1 cellular context compared by ENCODE assay signal in the genomic region with DNA sequence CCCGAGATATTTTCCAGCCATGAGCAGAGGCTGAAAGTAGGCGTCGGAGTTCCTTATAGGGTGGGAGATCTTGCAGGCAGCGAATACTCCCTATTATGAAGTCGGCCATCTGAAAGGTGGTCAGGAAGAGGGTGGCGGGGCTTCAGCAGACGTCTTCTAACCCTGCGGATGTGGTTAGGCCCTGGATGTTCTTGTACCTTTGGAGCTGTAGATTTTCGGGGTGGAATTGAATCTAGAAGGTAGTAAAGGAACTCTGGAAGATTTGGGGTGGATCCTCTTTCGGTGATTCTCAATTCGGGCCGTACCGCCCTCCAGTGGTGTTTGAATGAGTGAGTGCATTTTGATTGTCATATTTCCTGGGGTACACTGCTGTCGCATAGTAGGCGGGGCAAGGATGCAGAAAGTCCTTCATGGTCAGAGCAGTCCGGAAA.
TF ChIP-seq lines count a peak whose summit lies in the region.

No MANE protein-coding gene starts in this region.

TF ChIP-seq in HepG2, 621 proteins besides CTCF, POLR2A, EP300 and RAD21:
- TF ChIP-seq, protein P1, sequence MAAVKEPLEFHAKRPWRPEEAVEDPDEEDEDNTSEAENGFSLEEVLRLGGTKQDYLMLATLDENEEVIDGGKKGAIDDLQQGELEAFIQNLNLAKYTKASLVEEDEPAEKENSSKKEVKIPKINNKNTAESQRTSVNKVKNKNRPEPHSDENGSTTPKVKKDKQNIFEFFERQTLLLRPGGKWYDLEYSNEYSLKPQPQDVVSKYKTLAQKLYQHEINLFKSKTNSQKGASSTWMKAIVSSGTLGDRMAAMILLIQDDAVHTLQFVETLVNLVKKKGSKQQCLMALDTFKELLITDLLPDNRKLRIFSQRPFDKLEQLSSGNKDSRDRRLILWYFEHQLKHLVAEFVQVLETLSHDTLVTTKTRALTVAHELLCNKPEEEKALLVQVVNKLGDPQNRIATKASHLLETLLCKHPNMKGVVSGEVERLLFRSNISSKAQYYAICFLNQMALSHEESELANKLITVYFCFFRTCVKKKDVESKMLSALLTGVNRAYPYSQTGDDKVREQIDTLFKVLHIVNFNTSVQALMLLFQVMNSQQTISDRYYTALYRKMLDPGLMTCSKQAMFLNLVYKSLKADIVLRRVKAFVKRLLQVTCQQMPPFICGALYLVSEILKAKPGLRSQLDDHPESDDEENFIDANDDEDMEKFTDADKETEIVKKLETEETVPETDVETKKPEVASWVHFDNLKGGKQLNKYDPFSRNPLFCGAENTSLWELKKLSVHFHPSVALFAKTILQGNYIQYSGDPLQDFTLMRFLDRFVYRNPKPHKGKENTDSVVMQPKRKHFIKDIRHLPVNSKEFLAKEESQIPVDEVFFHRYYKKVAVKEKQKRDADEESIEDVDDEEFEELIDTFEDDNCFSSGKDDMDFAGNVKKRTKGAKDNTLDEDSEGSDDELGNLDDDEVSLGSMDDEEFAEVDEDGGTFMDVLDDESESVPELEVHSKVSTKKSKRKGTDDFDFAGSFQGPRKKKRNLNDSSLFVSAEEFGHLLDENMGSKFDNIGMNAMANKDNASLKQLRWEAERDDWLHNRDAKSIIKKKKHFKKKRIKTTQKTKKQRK (IDR thresholded peaks at IDR 0.05; ENCODE audit: low read length): no peak
- TF ChIP-seq KDM6A (CRISPR knock-in tag; IDR thresholded peaks at IDR 0.05; ENCODE audit: low read depth): no peak
- no peak for TF ChIP-seq SMAD1 (CRISPR knock-in tag; IDR thresholded peaks at IDR 0.05; ENCODE audit: borderline replicate concordance, low read depth)
- peak; percentile 54 for TF ChIP-seq ASH2L (IDR thresholded peaks at IDR 0.05; ENCODE audit: insufficient read length, low read depth, low read length)
- TF ChIP-seq THAP9 (CRISPR knock-in tag; IDR thresholded peaks at IDR 0.05; ENCODE audit: borderline replicate concordance): peak; percentile 27; the same call in 1 of the 2 replicates
- 0 out of 2 replicates have a peak, but pooled peaks have one; percentile 0 for TF ChIP-seq GFI1 (CRISPR knock-in tag; IDR thresholded peaks at IDR 0.05; ENCODE audit: borderline replicate concordance)
- TF ChIP-seq LCORL (IDR thresholded peaks at IDR 0.05): no peak
- TF ChIP-seq LCORL (CRISPR knock-in tag; IDR thresholded peaks at IDR 0.05): peak; percentile 7; the same call in 1 of the 2 replicates
- TF ChIP-seq ONECUT2 (CRISPR knock-in tag; IDR thresholded peaks at IDR 0.05): no peak
- TF ChIP-seq ZBTB38 (CRISPR knock-in tag; IDR thresholded peaks at IDR 0.05): no peak
- 0 out of 2 replicates have a peak, but pooled peaks have one; percentile 9 for TF ChIP-seq SAP130 (CRISPR knock-in tag; IDR thresholded peaks at IDR 0.05; ENCODE audit: low read depth)
- TF ChIP-seq CEBPG (CRISPR knock-in tag; IDR thresholded peaks at IDR 0.05): no peak
- TF ChIP-seq ZNF121 (CRISPR knock-in tag; IDR thresholded peaks at IDR 0.05): no peak
- TF ChIP-seq, protein P2, sequence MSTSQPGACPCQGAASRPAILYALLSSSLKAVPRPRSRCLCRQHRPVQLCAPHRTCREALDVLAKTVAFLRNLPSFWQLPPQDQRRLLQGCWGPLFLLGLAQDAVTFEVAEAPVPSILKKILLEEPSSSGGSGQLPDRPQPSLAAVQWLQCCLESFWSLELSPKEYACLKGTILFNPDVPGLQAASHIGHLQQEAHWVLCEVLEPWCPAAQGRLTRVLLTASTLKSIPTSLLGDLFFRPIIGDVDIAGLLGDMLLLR (CRISPR knock-in tag; IDR thresholded peaks at IDR 0.05): no peak
- TF ChIP-seq, protein P3, sequence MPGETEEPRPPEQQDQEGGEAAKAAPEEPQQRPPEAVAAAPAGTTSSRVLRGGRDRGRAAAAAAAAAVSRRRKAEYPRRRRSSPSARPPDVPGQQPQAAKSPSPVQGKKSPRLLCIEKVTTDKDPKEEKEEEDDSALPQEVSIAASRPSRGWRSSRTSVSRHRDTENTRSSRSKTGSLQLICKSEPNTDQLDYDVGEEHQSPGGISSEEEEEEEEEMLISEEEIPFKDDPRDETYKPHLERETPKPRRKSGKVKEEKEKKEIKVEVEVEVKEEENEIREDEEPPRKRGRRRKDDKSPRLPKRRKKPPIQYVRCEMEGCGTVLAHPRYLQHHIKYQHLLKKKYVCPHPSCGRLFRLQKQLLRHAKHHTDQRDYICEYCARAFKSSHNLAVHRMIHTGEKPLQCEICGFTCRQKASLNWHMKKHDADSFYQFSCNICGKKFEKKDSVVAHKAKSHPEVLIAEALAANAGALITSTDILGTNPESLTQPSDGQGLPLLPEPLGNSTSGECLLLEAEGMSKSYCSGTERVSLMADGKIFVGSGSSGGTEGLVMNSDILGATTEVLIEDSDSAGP (CRISPR knock-in tag; IDR thresholded peaks at IDR 0.05; ENCODE audit: borderline replicate concordance): peak; percentile 14; the same call in 1 of the 2 replicates
- TF ChIP-seq, protein P4, sequence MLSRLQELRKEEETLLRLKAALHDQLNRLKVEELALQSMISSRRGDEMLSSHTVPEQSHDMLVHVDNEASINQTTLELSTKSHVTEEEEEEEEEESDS (CRISPR knock-in tag; IDR thresholded peaks at IDR 0.05; ENCODE audit: borderline replicate concordance): no peak
- peak; percentile 6; the same call in 1 of the 2 replicates for TF ChIP-seq ZNF598 (CRISPR knock-in tag; IDR thresholded peaks at IDR 0.05; ENCODE audit: borderline replicate concordance)
- TF ChIP-seq, protein P5, sequence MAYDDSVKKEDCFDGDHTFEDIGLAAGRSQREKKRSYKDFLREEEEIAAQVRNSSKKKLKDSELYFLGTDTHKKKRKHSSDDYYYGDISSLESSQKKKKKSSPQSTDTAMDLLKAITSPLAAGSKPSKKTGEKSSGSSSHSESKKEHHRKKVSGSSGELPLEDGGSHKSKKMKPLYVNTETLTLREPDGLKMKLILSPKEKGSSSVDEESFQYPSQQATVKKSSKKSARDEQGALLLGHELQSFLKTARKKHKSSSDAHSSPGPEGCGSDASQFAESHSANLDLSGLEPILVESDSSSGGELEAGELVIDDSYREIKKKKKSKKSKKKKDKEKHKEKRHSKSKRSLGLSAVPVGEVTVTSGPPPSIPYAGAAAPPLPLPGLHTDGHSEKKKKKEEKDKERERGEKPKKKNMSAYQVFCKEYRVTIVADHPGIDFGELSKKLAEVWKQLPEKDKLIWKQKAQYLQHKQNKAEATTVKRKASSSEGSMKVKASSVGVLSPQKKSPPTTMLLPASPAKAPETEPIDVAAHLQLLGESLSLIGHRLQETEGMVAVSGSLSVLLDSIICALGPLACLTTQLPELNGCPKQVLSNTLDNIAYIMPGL (CRISPR knock-in tag; IDR thresholded peaks at IDR 0.05; ENCODE audit: borderline replicate concordance in 1 of 2, low read depth in 1 of 2): 0 out of 4 replicates have a peak, but pooled peaks of 1 of the 2 experiments have one; percentile 5
- 0 out of 2 replicates have a peak, but pooled peaks have one; percentile 4 for TF ChIP-seq FOSL2 (CRISPR knock-in tag; IDR thresholded peaks at IDR 0.05)
- no peak for TF ChIP-seq AKAP8 (CRISPR knock-in tag; IDR thresholded peaks at IDR 0.05)
- no peak for TF ChIP-seq ZC3H13 (CRISPR knock-in tag; IDR thresholded peaks at IDR 0.05)
- TF ChIP-seq JUND (CRISPR knock-in tag; IDR thresholded peaks at IDR 0.05): no peak
- TF ChIP-seq ZNF749 (CRISPR knock-in tag; IDR thresholded peaks at IDR 0.05; ENCODE audit: borderline replicate concordance): 0 out of 2 replicates have a peak, but pooled peaks have one; percentile 10
- TF ChIP-seq ZNF576 (CRISPR knock-in tag; IDR thresholded peaks at IDR 0.05): no peak
- TF ChIP-seq SMC3 (IDR thresholded peaks at IDR 0.05; ENCODE audit: low read length): peak; percentile 57
- TF ChIP-seq ARID3A (IDR thresholded peaks at IDR 0.05; ENCODE audit: low read depth, low read length): peak; percentile 19; the same call in 1 of the 2 replicates
- peak; percentile 69 for TF ChIP-seq STAG1 (CRISPR knock-in tag; IDR thresholded peaks at IDR 0.05)
- peak; percentile 22; the same call in 1 of the 2 replicates for TF ChIP-seq ZNF451 (CRISPR knock-in tag; IDR thresholded peaks at IDR 0.05)
- no peak for TF ChIP-seq RFX5 (IDR thresholded peaks at IDR 0.05; ENCODE audit: low read depth, low read length)
- TF ChIP-seq ZNF446 (CRISPR knock-in tag; IDR thresholded peaks at IDR 0.05): 0 out of 2 replicates have a peak, but pooled peaks have one; percentile 7
- TF ChIP-seq ZNF460 (CRISPR knock-in tag; IDR thresholded peaks at IDR 0.05; ENCODE audit: borderline replicate concordance): no peak
- TF ChIP-seq, protein P6, sequence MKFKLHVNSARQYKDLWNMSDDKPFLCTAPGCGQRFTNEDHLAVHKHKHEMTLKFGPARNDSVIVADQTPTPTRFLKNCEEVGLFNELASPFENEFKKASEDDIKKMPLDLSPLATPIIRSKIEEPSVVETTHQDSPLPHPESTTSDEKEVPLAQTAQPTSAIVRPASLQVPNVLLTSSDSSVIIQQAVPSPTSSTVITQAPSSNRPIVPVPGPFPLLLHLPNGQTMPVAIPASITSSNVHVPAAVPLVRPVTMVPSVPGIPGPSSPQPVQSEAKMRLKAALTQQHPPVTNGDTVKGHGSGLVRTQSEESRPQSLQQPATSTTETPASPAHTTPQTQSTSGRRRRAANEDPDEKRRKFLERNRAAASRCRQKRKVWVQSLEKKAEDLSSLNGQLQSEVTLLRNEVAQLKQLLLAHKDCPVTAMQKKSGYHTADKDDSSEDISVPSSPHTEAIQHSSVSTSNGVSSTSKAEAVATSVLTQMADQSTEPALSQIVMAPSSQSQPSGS (CRISPR knock-in tag; IDR thresholded peaks at IDR 0.05): no peak
- TF ChIP-seq ZNF607 (CRISPR knock-in tag; IDR thresholded peaks at IDR 0.05; ENCODE audit: borderline replicate concordance): 0 out of 2 replicates have a peak, but pooled peaks have one; percentile 14
- no peak for TF ChIP-seq ZBTB42 (CRISPR knock-in tag; IDR thresholded peaks at IDR 0.05)
